15 cellular contexts compared by ENCODE assay signal in the genomic region with DNA sequence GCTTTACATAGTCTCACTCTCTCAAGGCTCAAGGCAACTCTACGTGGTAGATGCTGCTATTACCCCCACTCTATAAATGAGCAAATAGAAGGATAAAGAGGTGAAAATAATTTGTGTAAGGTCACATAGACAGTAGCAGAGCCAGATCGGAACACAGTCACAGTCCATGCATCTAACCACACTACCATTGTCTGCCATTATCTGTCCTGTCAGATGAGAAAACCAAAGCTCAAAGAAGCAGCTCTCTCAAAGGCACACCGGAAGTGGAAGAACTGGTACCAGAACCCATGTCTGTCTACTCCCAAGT.
A peak's percentile ranks its signal among the peaks of the same experiment; 100 is the strongest.
DNase-seq lines count a peak whose midpoint lies in the region; ATAC-seq and TF ChIP-seq lines count a peak whose summit lies in the region.
"Had no signal": no experiment of that assay in that cellular context is flagged by ENCODE, and none has a peak within 500 bp of the region (broad histone marks: within the 10 kb centered on the region; RNA-seq: fewer than 3 reads in every experiment).

No MANE protein-coding gene starts in this region.

- 0 out of 2 replicates have a peak overlapping the region, but pooled peaks have one; percentile 45 for H3K4me2 ChIP-seq in OCI-LY3 (ENCODE audit: low read length)

- peaks cover 35% of the 10 kb centered on the region for H3K4me1 ChIP-seq in OCI-LY3 (ENCODE audit: low read length)
- H3K4me1 ChIP-seq in BE2C: peaks cover 12% of the 10 kb centered on the region

- H3K27ac Mint-ChIP-seq in CD4-positive, alpha-beta T cell: peak overlapping the region; percentile 73
- H3K27ac Mint-ChIP-seq in nephron: peak overlapping the region; percentile 2 to 52 (median 23)

- intact Hi-C loops in CD4-positive, alpha-beta T cell (cut with DNase I, micrococcal nuclease): no loop called here

- no peak for TF ChIP-seq CTCF in CD4-positive, alpha-beta T cell (IDR thresholded peaks at IDR 0.05)
- no peak for TF ChIP-seq CTCF in OCI-LY3 (IDR thresholded peaks at IDR 0.05; ENCODE audit: low read depth, low read length)
- TF ChIP-seq CTCF in nephron (IDR thresholded peaks at IDR 0.05; ENCODE audit: unreplicated experiment in 3 of 3): no peak
- no peak for TF ChIP-seq CTCF in BE2C (IDR thresholded peaks at IDR 0.05; ENCODE audit: low read depth, low read length)

- H3K27ac ChIP-seq in CD4-positive, alpha-beta T cell (ENCODE audit: low read depth, low read length): no peak overlapping the region
- H3K27ac ChIP-seq in OCI-LY3 (ENCODE audit: low read length): no peak overlapping the region

- CTCF ChIA-PET in CD4-positive, alpha-beta T cell (lab: Charles Lee): no interaction called here

- no peaks in the 10 kb centered on the region for H3K36me3 Mint-ChIP-seq in CD4-positive, alpha-beta T cell (ENCODE audit: low read depth)
- no peaks in the 10 kb centered on the region for H3K36me3 Mint-ChIP-seq in nephron (ENCODE audit: low read depth)
- H3K36me3 Mint-ChIP-seq: T-cell had no signal

- H3K4me3 ChIP-seq in OCI-LY3 (ENCODE audit: low read length) (no peak overlapping the region), BE2C (ENCODE audit: low read depth, low read length) (no peak overlapping the region)
- H3K4me3 ChIP-seq: body of pancreas, smooth muscle cell had no signal

- no peaks in the 10 kb centered on the region for H3K79me2 ChIP-seq in OCI-LY3 (ENCODE audit: low read length)

- H3K27me3 ChIP-seq in CD4-positive, alpha-beta T cell (ENCODE audit: control insufficient read depth, insufficient read depth, low read length): no peaks in the 10 kb centered on the region
- no peaks in the 10 kb centered on the region for H3K27me3 ChIP-seq in OCI-LY3 (ENCODE audit: low read depth, low read length)
- H3K27me3 ChIP-seq in BE2C: no peaks in the 10 kb centered on the region
- H3K27me3 ChIP-seq: body of pancreas had no signal

- no peak overlapping the region for H3K9ac ChIP-seq in OCI-LY3 (ENCODE audit: low read length)

- DNase-seq in CD4-positive, alpha-beta T cell: no peak
- DNase-seq in stimulated activated CD4-positive, alpha-beta T cell treated with anti-CD3 and anti-CD28 coated beads, Interleukin-12 subunit alpha, Interleukin-12 subunit beta, amount 100 ng/mL, for 4 hours: no peak
- DNase-seq in DMS 273 (lab: John Stamatoyannopoulos, UW; ENCODE audit: unreplicated experiment) (no peak), BE2C (no peak), NCI-H446 (lab: John Stamatoyannopoulos, UW) (no peak)
- DNase-seq: activated CD4-positive, CD25-positive, alpha-beta regulatory T cell; activated CD8-positive, alpha-beta memory T cell treated with anti-CD3 and anti-CD28 coated beads, Interleukin-2, amount 50 U/mL, for 4 hours; islet precursor cell; NCI-H2081 had no signal

- no peak overlapping the region for H3K4me3 Mint-ChIP-seq in CD4-positive, alpha-beta T cell
- no peak overlapping the region for H3K4me3 Mint-ChIP-seq in nephron

- H4K20me1 ChIP-seq in OCI-LY3 (ENCODE audit: insufficient read depth, low read length): no peaks in the 10 kb centered on the region

- POLR2A ChIA-PET in CD4-positive, alpha-beta T cell (lab: Charles Lee): no interaction called here

- H3K9me3 ChIP-seq in CD4-positive, alpha-beta T cell (ENCODE audit: control insufficient read depth, low read length): no peaks in the 10 kb centered on the region
- H3K9me3 ChIP-seq in OCI-LY3 (ENCODE audit: insufficient read depth, low read length): no peaks in the 10 kb centered on the region
- no peaks in the 10 kb centered on the region for H3K9me3 ChIP-seq in BE2C
- H3K9me3 ChIP-seq: body of pancreas had no signal

- ATAC-seq in CD4-positive, alpha-beta T cell (ENCODE audit: poor library complexity): no peak
- peak; percentile 5 for ATAC-seq in GM19395 (IDR thresholded peaks at IDR 0.05; ENCODE audit: unreplicated experiment)

- peaks cover 45% of the 10 kb centered on the region for H3K4me1 Mint-ChIP-seq in CD4-positive, alpha-beta T cell (ENCODE audit: low read depth)
- H3K4me1 Mint-ChIP-seq in nephron: peaks cover 40% of the 10 kb centered on the region

- no peak overlapping the region for H2AFZ ChIP-seq in OCI-LY3 (ENCODE audit: low read depth, low read length)

- H3K9me3 Mint-ChIP-seq in CD4-positive, alpha-beta T cell: no peaks in the 10 kb centered on the region
- peaks cover 8% of the 10 kb centered on the region for H3K9me3 Mint-ChIP-seq in nephron

- H3K27me3 Mint-ChIP-seq in CD4-positive, alpha-beta T cell: no peaks in the 10 kb centered on the region
- H3K27me3 Mint-ChIP-seq in nephron (ENCODE audit: low read depth): no peaks in the 10 kb centered on the region
- H3K27me3 Mint-ChIP-seq: T-cell had no signal

- H3K36me3 ChIP-seq in OCI-LY3 (replicated peaks; ENCODE audit: low read depth, low read length) (peaks cover 9% of the 10 kb centered on the region), BE2C (no peaks in the 10 kb centered on the region)
